8 cellular contexts compared by ENCODE assay signal in the genomic region with DNA sequence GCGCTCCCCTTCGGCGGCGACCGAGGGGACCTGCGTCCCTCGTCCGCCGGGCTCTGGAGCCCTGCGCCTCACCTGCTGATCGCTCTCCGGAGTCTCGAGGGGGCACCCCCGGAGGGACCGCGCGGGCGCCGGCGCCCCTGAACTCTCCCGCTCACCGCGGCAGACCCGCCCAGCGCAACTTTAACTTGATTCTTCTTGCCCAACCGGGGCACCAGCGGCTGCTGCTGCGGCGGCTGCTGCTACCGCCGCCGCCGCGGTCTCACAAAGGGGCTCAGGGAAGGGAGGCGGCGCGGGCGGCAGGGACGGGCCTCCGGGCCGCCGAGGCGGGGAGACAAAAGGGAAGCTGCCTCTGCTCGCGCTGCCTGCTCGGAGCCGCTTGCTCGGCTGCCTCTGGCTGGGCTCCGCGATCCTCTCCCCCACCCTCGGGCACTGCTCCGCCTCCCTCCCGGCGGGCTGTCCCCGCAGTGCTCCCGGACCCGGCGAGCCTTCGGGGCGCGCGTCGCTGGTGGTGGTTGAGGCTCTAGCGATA. TPM values are rescaled to one million over a fixed set of nuclear protein-coding genes. Genes with fewer than 3 reads are reported as not detected.
A peak's percentile ranks its signal among the peaks of the same experiment; 100 is the strongest.
DNase-seq lines count a peak whose midpoint lies in the region; ATAC-seq, FAIRE-seq and TF ChIP-seq lines count a peak whose summit lies in the region.

A gene (plus strand): TSS at position 456 of the 529 bp plus-strand sequence.

- CTCF ChIA-PET in AG04450 (lab: Charles Lee) (interaction anchor here (0.6 kb wide), 1 partner anchor 69 kb away, joined by 4 read pairs; no protein-coding TSS in a partner anchor), endothelial cell of umbilical vein (lab: Charles Lee) (interaction anchor here (0.6 kb wide), 1 partner anchor 103 kb away, joined by 3 read pairs; no protein-coding TSS in a partner anchor)
- CTCF ChIA-PET in activated CD8-positive, alpha-beta memory T cell treated with anti-CD3 and anti-CD28 coated beads, Interleukin-2, amount 10 ng/mL, durations not matched to agents 7 days and 5 days (lab: Charles Lee), result interaction anchor here (0.7 to 1.1 kb wide), 2 partner anchors 9 to 40 kb away, joined by 3 read pairs; no protein-coding TSS in a partner anchor

- H3K9me3 ChIP-seq in AG04450 (ENCODE audit: control insufficient read depth, insufficient read depth, low read length) (no peaks in the 10 kb centered on the region; the same call in 1 of the 2 replicates), endothelial cell of umbilical vein (replicated peaks; ENCODE audit: control insufficient read depth, insufficient read depth, low read length) (no peaks in the 10 kb centered on the region), mononuclear cell (ENCODE audit: low read depth, low read length) (no peaks in the 10 kb centered on the region)

- POLR2A ChIA-PET in AG04450 (lab: Yijun Ruan, JAX), result interaction anchor here (0.6 to 0.8 kb wide), 2 partner anchors 50 to 186 kb away, joined by 3 read pairs; no protein-coding TSS in a partner anchor
- POLR2A ChIA-PET in endothelial cell of umbilical vein (lab: Charles Lee), result interaction anchor here (1.6 kb wide), 1 partner anchor 190 kb away, joined by 5 read pairs; a partner anchor contains a TSS

- no peaks in the 10 kb centered on the region for H3K36me3 ChIP-seq in endothelial cell of umbilical vein (ENCODE audit: control insufficient read depth in 2 of 2, extremely low read depth in 1 of 2, insufficient read depth in 2 of 2, low read length in 2 of 2)

- peak within 1 kb of the TSS; percentile 82 for H3K4me2 ChIP-seq in endothelial cell of umbilical vein (ENCODE audit: insufficient read depth, low read length)

- peak; percentile 12 for FAIRE-seq in endothelial cell of umbilical vein (lab: Jason Lieb, UNC)

- dilution Hi-C loops in endothelial cell of umbilical vein (cut with MboI; ENCODE audit: extremely low pct_ligation_motif_present, low sequenced_read_pairs), result no loop called here

- BruUV-seq in endothelial cell of umbilical vein (replicated peaks; lab: Mats Ljungman, UMichigan), result no TSS peak

- H3K9me1 ChIP-seq in endothelial cell of umbilical vein (replicated peaks; ENCODE audit: control insufficient read depth, extremely low read depth, insufficient read depth, low read length), result no peaks in the 10 kb centered on the region

- H3K4me3 ChIP-seq in AG04450 (ENCODE audit: low read depth, low read length), result peak within 1 kb of the TSS; percentile 74
- peak within 1 kb of the TSS; percentile 49 to 80 (median 71) for H3K4me3 ChIP-seq in endothelial cell of umbilical vein (replicated peaks in 1 of 3; ENCODE audit: insufficient read depth in 1 of 3, low read depth in 1 of 3, low read length in 3 of 3)
- peak within 1 kb of the TSS; percentile 52 for H3K4me3 ChIP-seq in mononuclear cell (ENCODE audit: low read length)

- H3K27ac Mint-ChIP-seq in activated CD8-positive, alpha-beta memory T cell treated with anti-CD3 and anti-CD28 coated beads, Interleukin-2, amount 10 ng/mL, durations not matched to agents 7 days and 5 days, result peak within 1 kb of the TSS; percentile 89
- peak within 1 kb of the TSS; percentile 97 for H3K27ac Mint-ChIP-seq in stimulated activated effector memory CD8-positive, alpha-beta T cell treated with anti-CD3 and anti-CD28 coated beads, Interleukin-12 subunit alpha, Interleukin-12 subunit beta, amount 100 ng/mL, for 72 hours

- H3K4me1 ChIP-seq in endothelial cell of umbilical vein (ENCODE audit: control insufficient read depth, extremely low read depth, insufficient read depth, low read length) (peaks cover 8% of the 10 kb centered on the region), mononuclear cell (ENCODE audit: insufficient read depth, low read length) (peaks cover 33% of the 10 kb centered on the region)

- H3K36me3 Mint-ChIP-seq in activated CD8-positive, alpha-beta memory T cell treated with anti-CD3 and anti-CD28 coated beads, Interleukin-2, amount 10 ng/mL, durations not matched to agents 7 days and 5 days, result peaks cover 2% of the 10 kb centered on the region
- H3K36me3 Mint-ChIP-seq in stimulated activated effector memory CD8-positive, alpha-beta T cell treated with anti-CD3 and anti-CD28 coated beads, Interleukin-12 subunit alpha, Interleukin-12 subunit beta, amount 100 ng/mL, for 72 hours, result peaks cover 6% of the 10 kb centered on the region

- TF ChIP-seq POLR2A in endothelial cell of umbilical vein (IDR thresholded peaks at IDR 0.05; ENCODE audit: low read depth, low read length), result no peak

- H3K27me3 ChIP-seq in AG04450 (ENCODE audit: control insufficient read depth, insufficient read depth, low read length) (peaks cover 19% of the 10 kb centered on the region), endothelial cell of umbilical vein (ENCODE audit: control insufficient read depth in 2 of 2, insufficient read depth in 2 of 2, low read length in 2 of 2) (peaks cover 5 to 13% of the 10 kb centered on the region in 2 experiments), mononuclear cell (ENCODE audit: insufficient read depth, low read length) (peaks cover 9% of the 10 kb centered on the region)

- no peak for DNase-seq in AG04450 (ENCODE audit: low read depth, low spot score)
- peak; percentile 19 for DNase-seq in NCI-H226
- DNase-seq in activated CD8-positive, alpha-beta memory T cell treated with anti-CD3 and anti-CD28 coated beads, Interleukin-2, amount 10 ng/mL, durations not matched to agents 7 days and 5 days, result peak; percentile 65
- peak; percentile 53 for DNase-seq in endothelial cell of umbilical vein (ENCODE audit: low read depth, low spot score)
- DNase-seq in stimulated activated effector memory CD8-positive, alpha-beta T cell treated with anti-CD3 and anti-CD28 coated beads, Interleukin-12 subunit alpha, Interleukin-12 subunit beta, amount 100 ng/mL, for 72 hours (ENCODE audit: low spot score in 2 of 2), result peak in 1 of 2 donors; percentile 51

- no peaks in the 10 kb centered on the region for H3K9me3 Mint-ChIP-seq in activated CD8-positive, alpha-beta memory T cell treated with anti-CD3 and anti-CD28 coated beads, Interleukin-2, amount 10 ng/mL, durations not matched to agents 7 days and 5 days (ENCODE audit: low read depth)
- H3K9me3 Mint-ChIP-seq in stimulated activated effector memory CD8-positive, alpha-beta T cell treated with anti-CD3 and anti-CD28 coated beads, Interleukin-12 subunit alpha, Interleukin-12 subunit beta, amount 100 ng/mL, for 72 hours, result no peaks in the 10 kb centered on the region

- peak; percentile 59 for ATAC-seq in GM18517 (IDR thresholded peaks at IDR 0.05; ENCODE audit: unreplicated experiment)
- peak; percentile 44 for ATAC-seq in HG03045 (IDR thresholded peaks at IDR 0.05; ENCODE audit: unreplicated experiment)
- peak; percentile 58 for ATAC-seq in activated CD8-positive, alpha-beta memory T cell treated with anti-CD3 and anti-CD28 coated beads, Interleukin-2, amount 10 ng/mL, durations not matched to agents 7 days and 5 days
- peak; percentile 65 for ATAC-seq in stimulated activated effector memory CD8-positive, alpha-beta T cell treated with anti-CD3 and anti-CD28 coated beads, Interleukin-12 subunit alpha, Interleukin-12 subunit beta, amount 100 ng/mL, for 72 hours

- H3K27ac ChIP-seq in AG04450 (ENCODE audit: low read depth, low read length), result peak within 1 kb of the TSS; percentile 93
- peak within 1 kb of the TSS; percentile 84 for H3K27ac ChIP-seq in endothelial cell of umbilical vein (ENCODE audit: insufficient read depth, low read depth, low read length)

- peak within 1 kb of the TSS; percentile 88 for H2AFZ ChIP-seq in endothelial cell of umbilical vein (ENCODE audit: low read depth, low read length)

- peak within 1 kb of the TSS; percentile 75 for H3K9ac ChIP-seq in endothelial cell of umbilical vein (replicated peaks; ENCODE audit: extremely low read depth, insufficient read depth, low read length)

- H3K4me1 Mint-ChIP-seq in activated CD8-positive, alpha-beta memory T cell treated with anti-CD3 and anti-CD28 coated beads, Interleukin-2, amount 10 ng/mL, durations not matched to agents 7 days and 5 days, result peaks cover 32% of the 10 kb centered on the region
- H3K4me1 Mint-ChIP-seq in stimulated activated effector memory CD8-positive, alpha-beta T cell treated with anti-CD3 and anti-CD28 coated beads, Interleukin-12 subunit alpha, Interleukin-12 subunit beta, amount 100 ng/mL, for 72 hours, result peaks cover 30% of the 10 kb centered on the region

- no peak for TF ChIP-seq CTCF in AG04450 (IDR thresholded peaks at IDR 0.05; ENCODE audit: low read depth, low read length)
- no peak for TF ChIP-seq CTCF in endothelial cell of umbilical vein (IDR thresholded peaks at IDR 0.05; ENCODE audit: extremely low read depth in 1 of 2, insufficient read depth in 1 of 2, low read depth in 1 of 2, low read length in 2 of 2)

- intact Hi-C loops in endothelial cell of umbilical vein (cut with micrococcal nuclease), result loop anchor here (1.0 to 5.0 kb wide), 7 partner anchors 186 to 661 kb away; a partner anchor contains a TSS

- H3K4me3 Mint-ChIP-seq in activated CD8-positive, alpha-beta memory T cell treated with anti-CD3 and anti-CD28 coated beads, Interleukin-2, amount 10 ng/mL, durations not matched to agents 7 days and 5 days, result peak within 1 kb of the TSS; percentile 97
- peak within 1 kb of the TSS; percentile 94 for H3K4me3 Mint-ChIP-seq in stimulated activated effector memory CD8-positive, alpha-beta T cell treated with anti-CD3 and anti-CD28 coated beads, Interleukin-12 subunit alpha, Interleukin-12 subunit beta, amount 100 ng/mL, for 72 hours

- H4K20me1 ChIP-seq in endothelial cell of umbilical vein (replicated peaks; ENCODE audit: control insufficient read depth, extremely low read depth, insufficient read depth, low read length), result no peaks in the 10 kb centered on the region

- H3K27me3 Mint-ChIP-seq in activated CD8-positive, alpha-beta memory T cell treated with anti-CD3 and anti-CD28 coated beads, Interleukin-2, amount 10 ng/mL, durations not matched to agents 7 days and 5 days, result peaks cover 21% of the 10 kb centered on the region

- H3K79me2 ChIP-seq in endothelial cell of umbilical vein (ENCODE audit: control insufficient read depth, insufficient read depth, low read length), result no peaks in the 10 kb centered on the region

TF ChIP-seq in endothelial cell of umbilical vein, 7 proteins besides CTCF, POLR2A, EP300 and RAD21 (continues in another document):
- TF ChIP-seq EZH2 (IDR thresholded peaks at IDR 0.05; ENCODE audit: borderline replicate concordance, low read depth, low read length, severe bottlenecking), result no peak

RNA-seq across cellular contexts. Expression of the gene that starts here (rescaled TPM):
- polyA plus RNA-seq in AG04450 (2011; rRNA removed) (0.26 and 0.33 TPM in 2 replicates), endothelial cell of umbilical vein (0.35 and 0.63 TPM in 2 replicates)
- polyA minus RNA-seq in AG04450 (2011; rRNA and poly(A)+ RNA removed), result 0.28 and 1.4 TPM in 2 replicates
- 1 to 10 TPM; 5.0 to 8.3 TPM for total RNA-seq in activated CD8-positive, alpha-beta memory T cell treated with anti-CD3 and anti-CD28 coated beads, Interleukin-2, amount 10 ng/mL, durations not matched to agents 7 days and 5 days
- total RNA-seq in endothelial cell of umbilical vein (2.3 and 2.9 TPM in 2 replicates), mononuclear cell (14.5 TPM)
- 0.37 and 0.47 TPM in 2 replicates for polyA plus RNA-seq in endothelial cell of umbilical vein (2011; cell fraction: cytosol; rRNA removed)
- polyA plus RNA-seq in endothelial cell of umbilical vein (2011; cell fraction: nucleus; rRNA removed), result 1.1 and 1.4 TPM in 2 replicates
- 0.37 and 0.64 TPM in 2 replicates for polyA plus RNA-seq in endothelial cell of umbilical vein (2012)
- polyA minus RNA-seq in endothelial cell of umbilical vein, result 2.6 and 3.8 TPM in 2 replicates
- 16.2 TPM for polyA minus RNA-seq in endothelial cell of umbilical vein (2011; cell fraction: cytosol; rRNA and poly(A)+ RNA removed)
- 3.4 and 3.9 TPM in 2 replicates for polyA minus RNA-seq in endothelial cell of umbilical vein (2011; cell fraction: nucleus; rRNA and poly(A)+ RNA removed)
